Comparison of ENCODE assay signal across 8 cellular contexts in genomic region chr6:31862344-31863235, GRCh38. TPM values are rescaled to one million over a fixed set of nuclear protein-coding genes. Genes with fewer than 3 reads are reported as not detected.
A peak's percentile ranks its signal among the peaks of the same experiment; 100 is the strongest.
DNase-seq lines count a peak whose midpoint lies in the region; ATAC-seq and TF ChIP-seq lines count a peak whose summit lies in the region.

NEU1 (minus strand) TSS chr6:31862821; CDS start chr6:31862776, 45 bp downstream.

- H3K9ac ChIP-seq in H9 (ENCODE audit: extremely low read depth, insufficient read length, low read length) = peak within 1 kb of the TSS; percentile 73

- H2BK5ac ChIP-seq in H9 (ENCODE audit: insufficient read length, low read length) = no peak within 1 kb of the TSS

- H3K9me3 ChIP-seq in H9 (ENCODE audit: control insufficient read depth, low read depth, low read length) = no peaks in the 10 kb centered on the region
- no peaks in the 10 kb centered on the region for H3K9me3 ChIP-seq in MG63

- no peak within 1 kb of the TSS for H2BK20ac ChIP-seq in H9 (ENCODE audit: low read depth, low read length, poor library complexity, severe bottlenecking)

- no peaks in the 10 kb centered on the region for H3K79me2 ChIP-seq in H9 (ENCODE audit: insufficient read depth, low read length)

- DNase-seq in ELR (ENCODE audit: low read depth) (peak; percentile 100), H9 (peak; percentile 100), MG63 (peak; percentile 99), SHP77 treated with DMSO at 0.1 percent for 48 hours (lab: John Stamatoyannopoulos, UW) (peak; percentile 98), fibroblast of pulmonary artery (ENCODE audit: low read depth) (peak; percentile 100)
- DNase-seq in activated effector memory CD4-positive, alpha-beta T cell treated with anti-CD3 and anti-CD28 coated beads, Interleukin-2, amount 50 U/mL, for 16 hours = peak; percentile 100
- DNase-seq in natural killer cell treated with Interleukin-12 subunit alpha and Interleukin-12 subunit beta and Interleukin-15 and Interleukin-18, amount 100 ng/mL, for 72 hours (ENCODE audit: low spot score) = peak; percentile 100
- DNase-seq in stimulated activated naive CD8-positive, alpha-beta T cell treated with anti-CD3 and anti-CD28 coated beads, Interleukin-15, Interleukin-2, amounts not matched to agents 100 U/mL and 50 U/mL, for 24 hours = peak; percentile 98

- no peaks in the 10 kb centered on the region for H3K79me1 ChIP-seq in H9 (ENCODE audit: insufficient read depth, low read depth, low read length, poor library complexity, severe bottlenecking)

- H2BK12ac ChIP-seq in H9 (ENCODE audit: insufficient read length, low read depth, low read length) = no peak within 1 kb of the TSS

- no peaks in the 10 kb centered on the region for H3K36me3 ChIP-seq in MG63

- peak within 1 kb of the TSS; percentile 42; the same call in 1 of the 2 replicates for H3K14ac ChIP-seq in H9 (ENCODE audit: insufficient read depth, low read length)

- H4K20me1 ChIP-seq in H9 (ENCODE audit: control insufficient read depth, insufficient read depth, insufficient read length) = no peaks in the 10 kb centered on the region

- peak within 1 kb of the TSS; percentile 54 for H3K27ac ChIP-seq in H9 (ENCODE audit: insufficient read length, low read depth, low read length)

- no peak within 1 kb of the TSS for H4K91ac ChIP-seq in H9 (ENCODE audit: insufficient read length, low read depth, low read length)

- H3K27me3 ChIP-seq in H9 (ENCODE audit: insufficient read depth, low read length) (no peaks in the 10 kb centered on the region), MG63 (no peaks in the 10 kb centered on the region)

- peaks cover 2% of the 10 kb centered on the region for H3K27me3 Mint-ChIP-seq in H9 (ENCODE audit: low read depth)
- no peaks in the 10 kb centered on the region for H3K27me3 Mint-ChIP-seq in natural killer cell treated with Interleukin-12 subunit alpha and Interleukin-12 subunit beta and Interleukin-15 and Interleukin-18, amount 100 ng/mL, for 72 hours

- no peak within 1 kb of the TSS for H2BK120ac ChIP-seq in H9 (ENCODE audit: low read depth, low read length, poor library complexity, severe bottlenecking)

- no peak within 1 kb of the TSS for H2AK5ac ChIP-seq in H9 (ENCODE audit: insufficient read length, low read length)

- H4K8ac ChIP-seq in H9 (replicated peaks; ENCODE audit: insufficient read length, low read depth, low read length) = no peak within 1 kb of the TSS

- no peak within 1 kb of the TSS for H3K4ac ChIP-seq in H9 (ENCODE audit: low read depth, low read length)

- H3K4me1 ChIP-seq in H9 (ENCODE audit: insufficient read depth, low read length) = no peaks in the 10 kb centered on the region

- peak within 1 kb of the TSS; percentile 94 for H3K4me2 ChIP-seq in H9 (ENCODE audit: insufficient read depth, insufficient read length, low read length)

- peaks cover 12% of the 10 kb centered on the region for H3K23me2 ChIP-seq in H9 (ENCODE audit: insufficient read length, low read depth, low read length, poor library complexity, severe bottlenecking)

- ATAC-seq in natural killer cell treated with Interleukin-12 subunit alpha and Interleukin-12 subunit beta and Interleukin-15 and Interleukin-18, amount 100 ng/mL, for 72 hours = peak; percentile 98 to 99
- ATAC-seq in stimulated activated naive CD8-positive, alpha-beta T cell treated with anti-CD3 and anti-CD28 coated beads, Interleukin-15, Interleukin-2, amounts not matched to agents 100 U/mL and 50 U/mL, for 24 hours = peak; percentile 97

- no peak within 1 kb of the TSS for H3K56ac ChIP-seq in H9 (ENCODE audit: insufficient read length, low read depth, low read length)

- peaks cover 13 to 20% of the 10 kb centered on the region in 2 experiments for H3K4me1 Mint-ChIP-seq in H9
- H3K4me1 Mint-ChIP-seq in natural killer cell treated with Interleukin-12 subunit alpha and Interleukin-12 subunit beta and Interleukin-15 and Interleukin-18, amount 100 ng/mL, for 72 hours (ENCODE audit: low read depth in 2 of 2) = peaks cover 21% of the 10 kb centered on the region in 2 donors

- H3K4me3 ChIP-seq in MG63 = peak within 1 kb of the TSS; percentile 71
- peak within 1 kb of the TSS; percentile 98 for H3K4me3 ChIP-seq in fibroblast of pulmonary artery (replicated peaks; ENCODE audit: low read depth, low read length)

- no peak within 1 kb of the TSS for H3K18ac ChIP-seq in H9 (ENCODE audit: insufficient read length, low read depth, low read length)

- no peak within 1 kb of the TSS for H3K23ac ChIP-seq in H9 (ENCODE audit: insufficient read length, low read depth, low read length)

- peaks cover 6 to 22% (median 17%) of the 10 kb centered on the region in 3 experiments; a peak in 6 of 7 replicates for H3K36me3 Mint-ChIP-seq in H9 (ENCODE audit: insufficient read depth in 1 of 3, low read depth in 3 of 3)
- no peaks in the 10 kb centered on the region for H3K36me3 Mint-ChIP-seq in natural killer cell treated with Interleukin-12 subunit alpha and Interleukin-12 subunit beta and Interleukin-15 and Interleukin-18, amount 100 ng/mL, for 72 hours

- peak within 1 kb of the TSS; percentile 91 to 97 (median 96) for H3K27ac Mint-ChIP-seq in H9
- peak within 1 kb of the TSS; percentile 82 to 89 for H3K27ac Mint-ChIP-seq in natural killer cell treated with Interleukin-12 subunit alpha and Interleukin-12 subunit beta and Interleukin-15 and Interleukin-18, amount 100 ng/mL, for 72 hours

- H3K9me3 Mint-ChIP-seq in H9 = no peaks in the 10 kb centered on the region; a peak in 1 of 5 replicates
- H3K9me3 Mint-ChIP-seq in natural killer cell treated with Interleukin-12 subunit alpha and Interleukin-12 subunit beta and Interleukin-15 and Interleukin-18, amount 100 ng/mL, for 72 hours = no peaks in the 10 kb centered on the region

- no peak within 1 kb of the TSS for H2AFZ ChIP-seq in H9 (ENCODE audit: low read length)

- H4K5ac ChIP-seq in H9 (ENCODE audit: insufficient read length, low read depth, low read length) = no peak within 1 kb of the TSS

- no CpG with 5 or more reads among the region's 64 CpGs for WGBS in H9 (ENCODE audit: extremely low coverage, insufficient read length, low lambda C conversion rate)

- no peak within 1 kb of the TSS for H2BK15ac ChIP-seq in H9 (ENCODE audit: low read depth, low read length)

- TF ChIP-seq CTCF in H9 (conservative IDR thresholded peaks at IDR 0.05) (no peak), fibroblast of pulmonary artery (IDR thresholded peaks at IDR 0.05; ENCODE audit: low read length, missing control alignments) (no peak)

- no peak within 1 kb of the TSS for H3T11ph ChIP-seq in H9 (ENCODE audit: low read length)

- H3K4me3 Mint-ChIP-seq in H9 = peak within 1 kb of the TSS; percentile 84 to 98
- H3K4me3 Mint-ChIP-seq in natural killer cell treated with Interleukin-12 subunit alpha and Interleukin-12 subunit beta and Interleukin-15 and Interleukin-18, amount 100 ng/mL, for 72 hours = peak within 1 kb of the TSS; percentile 99

RNA-seq across cellular contexts. Expression of gene NEU1, which starts in this region (rescaled TPM):
- total RNA-seq in H9 (2021) = 35.1 and 36.2 TPM in 2 replicates
- 11.7 and 14.6 TPM in 2 replicates for total RNA-seq in MG63 (2014; rRNA removed; shearing (Covaris generic); ENCODE audit: low replicate concordance)
- total RNA-seq in natural killer cell treated with Interleukin-12 subunit alpha and Interleukin-12 subunit beta and Interleukin-15 and Interleukin-18, amount 100 ng/mL, for 72 hours = 10 to 100 TPM; 37.2 to 46.6 TPM

Comparison
In these comparisons a context has a peak if more than half of its experiments do, and no peak if none do; other contexts are left out.
1. Peak in every context shown above with its lines: DNase-seq, ATAC-seq, H3K4me3 ChIP-seq and H3K27ac ChIP-seq.